ENCODE assay signal across 17 cellular contexts in genomic region chr4:168208957-168209614, GRCh38.
DNase-seq lines count a peak whose midpoint lies in the region; ATAC-seq, FAIRE-seq and TF ChIP-seq lines count a peak whose summit lies in the region.
"Had no signal": no experiment of that assay in that cellular context is flagged by ENCODE, and none has a peak within 500 bp of the region (broad histone marks: within the 10 kb centered on the region; RNA-seq: fewer than 3 reads in every experiment).

No MANE protein-coding gene starts in this region.

- BruUV-seq in IMR-90 (replicated peaks; lab: Mats Ljungman, UMichigan), result no TSS peak

- H4K91ac ChIP-seq in IMR-90 (ENCODE audit: insufficient read depth, low read depth, low read length) (no peak overlapping the region), mesenchymal stem cell (ENCODE audit: low read length) (peak overlapping the region; percentile 25)

- H2BK12ac ChIP-seq in mesenchymal stem cell (ENCODE audit: low read length in 2 of 2), result no peak overlapping the region

- ATAC-seq in IMR-90 (ENCODE audit: low read depth) (no peak), upper lobe of right lung (peak; percentile 28), HG02623 (IDR thresholded peaks at IDR 0.05; ENCODE audit: unreplicated experiment) (no peak)
- ATAC-seq: CD8-positive, alpha-beta T cell had no signal

- H3K14ac ChIP-seq in IMR-90 (replicated peaks; ENCODE audit: low read depth, low read length) (no peak overlapping the region), mesenchymal stem cell (ENCODE audit: low read length in 2 of 2) (peak overlapping the region in 1 of 2 experiments; percentile 55)

- no peak overlapping the region for H3K27ac ChIP-seq in IMR-90 (ENCODE audit: insufficient read depth, low read length)
- H3K27ac ChIP-seq in mesenchymal stem cell (ENCODE audit: low read length, poor library complexity, severe bottlenecking), result no peak overlapping the region
- no peak overlapping the region for H3K27ac ChIP-seq in upper lobe of right lung
- H3K27ac ChIP-seq: BLaER1 treated with 17β-estradiol and CSF1 and Interleukin-3, amounts not matched to agents 10 nM and 100 nM had no signal

- no peaks in the 10 kb centered on the region for H3K79me1 ChIP-seq in IMR-90 (ENCODE audit: low read depth in 1 of 2, low read length in 2 of 2)
- H3K79me1 ChIP-seq in mesenchymal stem cell (replicated peaks; ENCODE audit: low read length, poor library complexity, severe bottlenecking), result no peaks in the 10 kb centered on the region

- CTCF ChIA-PET in IMR-90 (lab: Yijun Ruan, JAX), result interaction anchor here (0.6 kb wide), 2 partner anchors 116 to 534 kb away, joined by 3 read pairs; no protein-coding TSS in a partner anchor

- H2BK15ac ChIP-seq in IMR-90 (ENCODE audit: low read depth, low read length) (no peak overlapping the region), mesenchymal stem cell (ENCODE audit: low read depth, poor library complexity, severe bottlenecking) (no peak overlapping the region)

- H3K18ac ChIP-seq in IMR-90 (ENCODE audit: low read depth, low read length) (no peak overlapping the region), mesenchymal stem cell (ENCODE audit: low read depth in 1 of 2, low read length in 2 of 2) (no peak overlapping the region)

- H3K4me2 ChIP-seq in IMR-90 (ENCODE audit: low read depth, low read length) (no peak overlapping the region), mesenchymal stem cell (ENCODE audit: low read length, poor library complexity, severe bottlenecking) (no peak overlapping the region)
- H3K4me2 ChIP-seq: BLaER1 treated with 17β-estradiol and CSF1 and Interleukin-3, amounts not matched to agents 10 nM and 100 nM had no signal

- no peak for TF ChIP-seq POLR2A in IMR-90 (IDR thresholded peaks at IDR 0.05; ENCODE audit: low read depth, low read length)

- no peak overlapping the region for H2BK20ac ChIP-seq in IMR-90 (ENCODE audit: low read depth, low read length)

- H2BK120ac ChIP-seq in IMR-90 (ENCODE audit: low read depth, low read length), result no peak overlapping the region
- no peak overlapping the region for H2BK120ac ChIP-seq in mesenchymal stem cell (ENCODE audit: low read depth, low read length)

- no peaks in the 10 kb centered on the region for H3K4me1 ChIP-seq in IMR-90 (ENCODE audit: control insufficient read depth, insufficient read depth, low read length)
- no peaks in the 10 kb centered on the region for H3K4me1 ChIP-seq in mesenchymal stem cell (ENCODE audit: control insufficient read depth, insufficient read depth, low read depth, low read length)
- H3K4me1 ChIP-seq in upper lobe of right lung, result no peaks in the 10 kb centered on the region
- H3K4me1 ChIP-seq: BLaER1 treated with 17β-estradiol and CSF1 and Interleukin-3, amounts not matched to agents 10 nM and 100 nM had no signal

- H3K4ac ChIP-seq in IMR-90 (ENCODE audit: low read depth, low read length), result no peak overlapping the region
- no peak overlapping the region for H3K4ac ChIP-seq in mesenchymal stem cell (ENCODE audit: low read depth in 1 of 2, low read length in 2 of 2)

- H4K8ac ChIP-seq in IMR-90 (ENCODE audit: low read depth in 2 of 2, low read length in 2 of 2) (no peak overlapping the region), mesenchymal stem cell (ENCODE audit: low read length) (no peak overlapping the region)

- no CpG with 5 or more reads among the region's 3 CpGs for WGBS in IMR-90 (ENCODE audit: extremely low coverage in 2 of 2, insufficient read length in 1 of 2), 2 experiments
- 100% methylated on average over 3 of the region's 3 CpGs for WGBS in mesenchymal stem cell

- no peaks in the 10 kb centered on the region for H4K20me1 ChIP-seq in IMR-90 (ENCODE audit: insufficient read depth, low read length)
- H4K20me1 ChIP-seq: BLaER1 treated with 17β-estradiol and CSF1 and Interleukin-3, amounts not matched to agents 10 nM and 100 nM had no signal

- H3K23ac ChIP-seq in IMR-90 (ENCODE audit: low read depth, low read length) (no peak overlapping the region), mesenchymal stem cell (ENCODE audit: low read length in 2 of 2) (no peak overlapping the region)

- intact Hi-C loops in IMR-90 (cut with micrococcal nuclease) (no loop called here), upper lobe of right lung (cut with DNase I) (no loop called here)

- no peak overlapping the region for H2AK5ac ChIP-seq in IMR-90 (ENCODE audit: low read depth, low read length)
- no peak overlapping the region for H2AK5ac ChIP-seq in mesenchymal stem cell (ENCODE audit: low read length, severe bottlenecking)

- no peak for TF ChIP-seq CTCF in IMR-90 (conservative IDR thresholded peaks at IDR 0.05; ENCODE audit: low read depth, low read length)
- no peak for TF ChIP-seq CTCF in bronchial epithelial cell (IDR thresholded peaks at IDR 0.05; ENCODE audit: insufficient read depth, low read length, severe bottlenecking)
- TF ChIP-seq CTCF in upper lobe of right lung (IDR thresholded peaks at IDR 0.05), result no peak

- H3K9ac ChIP-seq in IMR-90 (ENCODE audit: low read depth, low read length) (no peak overlapping the region), mesenchymal stem cell (ENCODE audit: low read length) (no peak overlapping the region)
- H3K9ac ChIP-seq: BLaER1 treated with 17β-estradiol and CSF1 and Interleukin-3, amounts not matched to agents 10 nM and 100 nM had no signal

- DNase-seq in IMR-90, result no peak
- no peak for DNase-seq in bronchial epithelial cell (ENCODE audit: low read depth)
- DNase-seq in mesenchymal stem cell, result no peak
- no peak for DNase-seq in upper lobe of right lung
- no peak for DNase-seq in DMS153 (lab: John Stamatoyannopoulos, UW)
- DNase-seq in HPDE6-E6E7 (ENCODE audit: extremely low spot score), result no peak
- DNase-seq in HuH-7.5 (ENCODE audit: low spot score), result no peak
- DNase-seq: CD8-positive, alpha-beta T cell; COR-L47; DMS 273 treated with DMSO at 0.1 percent for 48 hours; DMS79; GDM1; H9; KG1 had no signal

- peaks cover 3% of the 10 kb centered on the region; the same call in 1 of the 2 replicates for H3K9me3 ChIP-seq in IMR-90 (ENCODE audit: control insufficient read depth, insufficient read depth, low read length)
- H3K9me3 ChIP-seq in mesenchymal stem cell (ENCODE audit: control insufficient read depth, low read length), result peaks cover 13% of the 10 kb centered on the region
- H3K9me3 ChIP-seq in upper lobe of right lung, result peaks cover under 1% of the 10 kb centered on the region

- dilution Hi-C loops in IMR-90 (cut with HindIII; ENCODE audit: low sequenced_read_pairs, unreplicated experiment), result no loop called here

- H3K27me3 ChIP-seq in IMR-90 (ENCODE audit: control insufficient read depth, insufficient read depth, low read length) (no peaks in the 10 kb centered on the region), bronchial epithelial cell (ENCODE audit: control insufficient read depth, insufficient read depth, low read length) (no peaks in the 10 kb centered on the region), mesenchymal stem cell (ENCODE audit: control insufficient read depth in 1 of 2, insufficient read depth in 1 of 2, low read length in 2 of 2) (no peaks in the 10 kb centered on the region), upper lobe of right lung (no peaks in the 10 kb centered on the region)
- H3K27me3 ChIP-seq: BLaER1 treated with 17β-estradiol and CSF1 and Interleukin-3, amounts not matched to agents 10 nM and 100 nM had no signal

- H2BK5ac ChIP-seq in IMR-90 (ENCODE audit: low read depth, low read length, poor library complexity, severe bottlenecking) (no peak overlapping the region), mesenchymal stem cell (ENCODE audit: low read depth, low read length, poor library complexity, severe bottlenecking) (no peak overlapping the region)

- TF ChIP-seq RAD21 in IMR-90 (IDR thresholded peaks at IDR 0.05; ENCODE audit: low read length), result no peak

- H3K4me3 ChIP-seq in IMR-90 (ENCODE audit: insufficient read depth, low read depth, low read length) (no peak overlapping the region), bronchial epithelial cell (ENCODE audit: low read depth, low read length) (no peak overlapping the region), mesenchymal stem cell (ENCODE audit: insufficient read depth in 1 of 2, low read depth in 1 of 2, low read length in 2 of 2) (no peak overlapping the region), upper lobe of right lung (no peak overlapping the region)
- H3K4me3 ChIP-seq: BLaER1 treated with 17β-estradiol and CSF1 and Interleukin-3, amounts not matched to agents 10 nM and 100 nM had no signal

- FAIRE-seq in bronchial epithelial cell (lab: Jason Lieb, UNC), result peak; percentile 73
- FAIRE-seq: H1 had no signal

- H2AFZ ChIP-seq in IMR-90 (replicated peaks; ENCODE audit: low read length, poor library complexity) (no peak overlapping the region), mesenchymal stem cell (ENCODE audit: low read depth, low read length) (no peak overlapping the region)

- no peak overlapping the region for H4K5ac ChIP-seq in IMR-90 (ENCODE audit: low read depth, low read length)

- H3K36me3 ChIP-seq in IMR-90 (ENCODE audit: control insufficient read depth, insufficient read depth, low read length), result no peaks in the 10 kb centered on the region
- no peaks in the 10 kb centered on the region for H3K36me3 ChIP-seq in bronchial epithelial cell (ENCODE audit: control insufficient read depth, insufficient read depth, low read length)
- H3K36me3 ChIP-seq in mesenchymal stem cell (ENCODE audit: control insufficient read depth in 1 of 2, insufficient read depth in 2 of 2, low read depth in 1 of 2, low read length in 2 of 2), result peaks cover 0 to 3% of the 10 kb centered on the region in 2 experiments
- no peaks in the 10 kb centered on the region for H3K36me3 ChIP-seq in upper lobe of right lung

- no peak overlapping the region for H3K56ac ChIP-seq in IMR-90 (ENCODE audit: extremely low read depth, insufficient read depth, low read length)

- POLR2A ChIA-PET in IMR-90 (lab: Charles Lee; ENCODE audit: unreplicated experiment), result no interaction called here

- no peaks in the 10 kb centered on the region for H3K9me1 ChIP-seq in IMR-90 (ENCODE audit: insufficient read depth, low read length)

- in situ Hi-C loops in IMR-90 (cut with MboI; ENCODE audit: low sequenced_read_pairs), result no loop called here

- H2AK9ac ChIP-seq in IMR-90 (replicated peaks; ENCODE audit: low read depth, low read length, poor library complexity), result peak overlapping the region; percentile 44

TF ChIP-seq in IMR-90, 13 proteins besides CTCF, POLR2A, EP300 and RAD21:
- TF ChIP-seq BHLHE40 (IDR thresholded peaks at IDR 0.05; ENCODE audit: low read depth, low read length), result no peak
- TF ChIP-seq MAZ (IDR thresholded peaks at IDR 0.05; ENCODE audit: borderline replicate concordance, low read depth, low read length), result no peak
- no peak for TF ChIP-seq NFE2L2 (IDR thresholded peaks at IDR 0.05; ENCODE audit: low read depth, low read length)
- TF ChIP-seq CHD1 (IDR thresholded peaks at IDR 0.05; ENCODE audit: low read depth, low read length), result no peak
- TF ChIP-seq RFX5 (IDR thresholded peaks at IDR 0.05; ENCODE audit: low read depth, low read length), result no peak
- TF ChIP-seq MXI1 (IDR thresholded peaks at IDR 0.05; ENCODE audit: borderline replicate concordance, low read depth, low read length), result no peak
